1 cellular context compared by ENCODE assay signal in genomic region chr1:235525314-235525713, GRCh38.
TF ChIP-seq lines count a peak whose summit lies in the region.

No MANE protein-coding gene starts in this region.

TF ChIP-seq in HepG2, 621 proteins besides CTCF, POLR2A, EP300 and RAD21 (continued from another document):
- TF ChIP-seq ZNF589 (CRISPR knock-in tag; conservative IDR thresholded peaks at IDR 0.05) (no peak), IKZF1 (IDR thresholded peaks at IDR 0.05) (no peak), ARNTL (CRISPR knock-in tag; IDR thresholded peaks at IDR 0.05) (no peak), JARID2 (CRISPR knock-in tag; IDR thresholded peaks at IDR 0.05; ENCODE audit: insufficient replicate concordance) (no peak), KDM4B (CRISPR knock-in tag; IDR thresholded peaks at IDR 0.05) (no peak)
